Comparison of ENCODE assay signal across 1 cellular context in genomic region chr4:153259679-153260078, GRCh38.
TF ChIP-seq lines count a peak whose summit lies in the region.

No MANE protein-coding gene starts in this region.

TF ChIP-seq in WTC11, 78 proteins besides CTCF, POLR2A, EP300 and RAD21 (continued from another document):
- TF ChIP-seq HMGXB4 (CRISPR knock-in tag; IDR thresholded peaks at IDR 0.05) (no peak), IRF1 (CRISPR knock-in tag; IDR thresholded peaks at IDR 0.05) (no peak), RELA (CRISPR knock-in tag; IDR thresholded peaks at IDR 0.05; ENCODE audit: borderline replicate concordance) (no peak), MXD4 (CRISPR knock-in tag; IDR thresholded peaks at IDR 0.05; ENCODE audit: borderline replicate concordance) (no peak), NR1H2 (CRISPR knock-in tag; IDR thresholded peaks at IDR 0.05) (no peak), ATF2 (CRISPR knock-in tag; IDR thresholded peaks at IDR 0.05; ENCODE audit: borderline replicate concordance, low read depth) (no peak), FOXP4 (CRISPR knock-in tag; IDR thresholded peaks at IDR 0.05) (no peak), FOXJ3 (CRISPR knock-in tag; IDR thresholded peaks at IDR 0.05; ENCODE audit: borderline replicate concordance) (no peak), ZNF512 (CRISPR knock-in tag; IDR thresholded peaks at IDR 0.05; ENCODE audit: borderline replicate concordance) (no peak), NFATC4 (CRISPR knock-in tag; IDR thresholded peaks at IDR 0.05) (no peak), ZNF396 (CRISPR knock-in tag; IDR thresholded peaks at IDR 0.05; ENCODE audit: borderline replicate concordance) (no peak), NFE2L1 (CRISPR knock-in tag; IDR thresholded peaks at IDR 0.05) (no peak), ZNF671 (CRISPR knock-in tag; IDR thresholded peaks at IDR 0.05) (no peak), ERG (CRISPR knock-in tag; IDR thresholded peaks at IDR 0.05) (no peak)
TF ChIP-seq in WTC11: peak in this region for 0.
